ENCODE assay signal across 10 cellular contexts in the genomic region with DNA sequence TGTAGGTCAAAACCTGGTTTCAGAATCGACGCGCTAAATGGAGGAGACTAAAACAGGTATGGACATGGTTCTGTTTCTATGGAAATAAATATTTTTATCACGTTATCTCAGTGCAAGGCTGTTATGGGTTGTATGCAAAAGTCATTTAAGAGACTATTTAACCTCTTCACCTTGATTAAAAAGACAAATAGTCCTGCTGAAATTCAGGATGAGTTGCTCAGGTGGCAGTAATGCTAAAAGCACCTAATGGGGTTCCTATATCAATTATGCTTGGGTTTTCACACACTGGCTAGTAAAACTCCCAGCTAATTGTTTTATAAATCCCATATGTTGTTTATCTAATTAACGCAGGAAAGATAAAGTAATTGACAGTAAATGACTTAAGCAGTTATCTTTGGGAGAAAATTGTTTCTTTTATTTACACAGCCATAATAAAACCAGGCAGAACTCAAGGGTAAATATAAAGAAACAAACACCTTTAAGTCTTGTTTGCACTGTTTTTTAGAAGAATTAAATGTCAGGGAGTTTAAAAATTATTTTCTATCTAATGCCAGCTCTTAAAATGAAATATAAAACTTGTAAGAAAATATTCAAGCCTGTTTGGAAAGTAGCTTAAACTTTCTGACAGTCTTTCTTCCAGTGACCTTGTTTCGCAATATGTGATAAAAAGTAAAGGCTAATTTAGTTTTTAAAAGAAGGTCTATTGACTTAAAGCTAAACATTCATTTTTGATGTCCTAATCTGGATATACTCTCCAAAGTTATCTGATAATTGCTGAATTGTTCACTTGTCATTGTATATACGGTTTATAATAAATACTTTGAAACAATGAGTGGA. TPM values are rescaled to one million over a fixed set of nuclear protein-coding genes. Genes with fewer than 3 reads are reported as not detected.
A peak's percentile ranks its signal among the peaks of the same experiment; 100 is the strongest.
DNase-seq lines count a peak whose midpoint lies in the region; ATAC-seq, FAIRE-seq and TF ChIP-seq lines count a peak whose summit lies in the region.
"Had no signal": no experiment of that assay in that cellular context is flagged by ENCODE, and none has a peak within 500 bp of the region (broad histone marks: within the 10 kb centered on the region; RNA-seq: fewer than 3 reads in every experiment).

No MANE protein-coding gene starts in this region.

- no peak overlapping the region for H3K4me3 ChIP-seq in A549
- peak overlapping the region; percentile 80 for H3K4me3 ChIP-seq in HFF-Myc (replicated peaks; ENCODE audit: low read depth, low read length)
- no peak overlapping the region for H3K4me3 ChIP-seq in astrocyte (ENCODE audit: insufficient read depth, low read depth, low read length)
- no peak overlapping the region for H3K4me3 ChIP-seq in mesenchymal stem cell (ENCODE audit: insufficient read depth in 1 of 2, low read depth in 1 of 2, low read length in 2 of 2)

- H3K79me1 ChIP-seq in mesenchymal stem cell (replicated peaks; ENCODE audit: low read length, poor library complexity, severe bottlenecking) = no peaks in the 10 kb centered on the region

- peaks cover 69% of the 10 kb centered on the region for H3K4me1 ChIP-seq in A549
- H3K4me1 ChIP-seq in astrocyte (ENCODE audit: insufficient read depth, low read length) = peaks cover 15% of the 10 kb centered on the region
- H3K4me1 ChIP-seq in mesenchymal stem cell (ENCODE audit: control insufficient read depth, insufficient read depth, low read depth, low read length) = peaks cover 26% of the 10 kb centered on the region

- CTCF ChIA-PET in A549 (lab: Yijun Ruan, JAX) = interaction anchor here (1.4 kb wide), 1 partner anchor 188 kb away, joined by 4 read pairs; no protein-coding TSS in a partner anchor
- CTCF ChIA-PET in activated CD8-positive, alpha-beta T cell treated with anti-CD3 and anti-CD28 coated beads for 36 hours (lab: Charles Lee) = no interaction called here

- no peaks in the 10 kb centered on the region for H3K36me3 ChIP-seq in astrocyte (ENCODE audit: insufficient read depth, low read length)
- H3K36me3 ChIP-seq in mesenchymal stem cell (ENCODE audit: control insufficient read depth in 1 of 2, insufficient read depth in 2 of 2, low read depth in 1 of 2, low read length in 2 of 2) = peaks cover 0 to 3% of the 10 kb centered on the region in 2 experiments

- no peak overlapping the region for H2BK15ac ChIP-seq in mesenchymal stem cell (ENCODE audit: low read depth, poor library complexity, severe bottlenecking)

- H3K9ac ChIP-seq in astrocyte (ENCODE audit: low read length) = no peak overlapping the region
- no peak overlapping the region for H3K9ac ChIP-seq in mesenchymal stem cell (ENCODE audit: low read length)

- peaks cover 5% of the 10 kb centered on the region for H3K4me1 Mint-ChIP-seq in astrocyte (ENCODE audit: low read depth, unreplicated experiment)
- peaks cover 24% of the 10 kb centered on the region for H3K4me1 Mint-ChIP-seq in activated CD8-positive, alpha-beta T cell treated with anti-CD3 and anti-CD28 coated beads for 36 hours (ENCODE audit: low read depth)

- no peak overlapping the region for H3K14ac ChIP-seq in mesenchymal stem cell (ENCODE audit: low read length in 2 of 2)

- POLR2A ChIA-PET in A549 (lab: Yijun Ruan, JAX) = interaction anchor here (1.6 kb wide), 1 partner anchor 155 kb away, joined by 6 read pairs; a partner anchor contains a TSS
- POLR2A ChIA-PET in activated CD8-positive, alpha-beta T cell treated with anti-CD3 and anti-CD28 coated beads for 36 hours (lab: Charles Lee) = no interaction called here

- H3K27me3 Mint-ChIP-seq in astrocyte (ENCODE audit: low read depth, unreplicated experiment) = peaks cover 66% of the 10 kb centered on the region
- H3K27me3 Mint-ChIP-seq in activated CD8-positive, alpha-beta T cell treated with anti-CD3 and anti-CD28 coated beads for 36 hours = peaks cover 61% of the 10 kb centered on the region

- H3K18ac ChIP-seq in mesenchymal stem cell (ENCODE audit: low read depth in 1 of 2, low read length in 2 of 2) = no peak overlapping the region

- TF ChIP-seq POLR2A in A549 (IDR thresholded peaks at IDR 0.05; ENCODE audit: low read length) = no peak

- no peaks in the 10 kb centered on the region for H4K20me1 ChIP-seq in astrocyte (ENCODE audit: insufficient read depth, low read length)

- H3K27me3 ChIP-seq in astrocyte (ENCODE audit: insufficient read depth, low read length) = peaks cover 38% of the 10 kb centered on the region
- peaks cover 34 to 82% of the 10 kb centered on the region in 2 experiments for H3K27me3 ChIP-seq in mesenchymal stem cell (ENCODE audit: control insufficient read depth in 1 of 2, insufficient read depth in 1 of 2, low read length in 2 of 2)

- DNase-seq in A549 (ENCODE audit: low read depth in 1 of 2, low spot score in 1 of 2) = no peak
- DNase-seq in HFF-Myc (ENCODE audit: extremely low read depth, low read depth) = no peak
- DNase-seq in astrocyte (ENCODE audit: low read depth) = no peak
- DNase-seq in mesenchymal stem cell = peak; percentile 6
- DNase-seq in OCI-M2 (lab: John Stamatoyannopoulos, UW; ENCODE audit: unreplicated experiment) = no peak
- DNase-seq in activated CD8-positive, alpha-beta T cell treated with anti-CD3 and anti-CD28 coated beads for 36 hours = no peak
- DNase-seq: Right ventricle myocardium superior had no signal

- 69% methylated on average over 7 of the region's 7 CpGs for WGBS in A549 (ENCODE audit: missing lambda C conversion rate)
- WGBS in mesenchymal stem cell = no CpG with 5 or more reads among the region's 7 CpGs

- H2AK5ac ChIP-seq in mesenchymal stem cell (ENCODE audit: low read length, severe bottlenecking) = no peak overlapping the region

- H2AFZ ChIP-seq in astrocyte (ENCODE audit: low read depth, low read length) = no peak overlapping the region
- H2AFZ ChIP-seq in mesenchymal stem cell (ENCODE audit: low read depth, low read length) = no peak overlapping the region

- TF ChIP-seq RAD21 in A549 (conservative IDR thresholded peaks at IDR 0.05 in 1 of 2, IDR thresholded peaks at IDR 0.05 in 1 of 2) = no peak

- no peak for FAIRE-seq in A549 (lab: Jason Lieb, UNC)
- no peak for FAIRE-seq in astrocyte (lab: Jason Lieb, UNC)
- FAIRE-seq: GM18507 had no signal

- no peak for TF ChIP-seq EP300 in A549 (IDR thresholded peaks at IDR 0.05)

- TF ChIP-seq CTCF in A549 (IDR thresholded peaks at IDR 0.05) = no peak
- no peak for TF ChIP-seq CTCF in HFF-Myc (IDR thresholded peaks at IDR 0.05; ENCODE audit: low read depth, low read length, missing control alignments)
- no peak for TF ChIP-seq CTCF in astrocyte (IDR thresholded peaks at IDR 0.05; ENCODE audit: insufficient read depth, low read depth, low read length)
- no peak for TF ChIP-seq CTCF in activated CD8-positive, alpha-beta T cell treated with anti-CD3 and anti-CD28 coated beads for 36 hours (IDR thresholded peaks at IDR 0.05)

- H3K79me2 ChIP-seq in astrocyte (ENCODE audit: insufficient read depth, low read length) = no peaks in the 10 kb centered on the region

- H3K4me3 Mint-ChIP-seq in astrocyte (ENCODE audit: unreplicated experiment) = no peak overlapping the region
- no peak overlapping the region for H3K4me3 Mint-ChIP-seq in activated CD8-positive, alpha-beta T cell treated with anti-CD3 and anti-CD28 coated beads for 36 hours

- peaks cover 15% of the 10 kb centered on the region for H3K9me3 Mint-ChIP-seq in astrocyte (ENCODE audit: unreplicated experiment)
- H3K9me3 Mint-ChIP-seq in activated CD8-positive, alpha-beta T cell treated with anti-CD3 and anti-CD28 coated beads for 36 hours = no peaks in the 10 kb centered on the region

- H3K9me3 ChIP-seq in A549 = no peaks in the 10 kb centered on the region
- H3K9me3 ChIP-seq in astrocyte (ENCODE audit: insufficient read depth, low read depth, low read length) = no peaks in the 10 kb centered on the region
- no peaks in the 10 kb centered on the region for H3K9me3 ChIP-seq in mesenchymal stem cell (ENCODE audit: control insufficient read depth, low read length)

- intact Hi-C loops in activated CD8-positive, alpha-beta T cell treated with anti-CD3 and anti-CD28 coated beads for 36 hours (cut with micrococcal nuclease) = loop anchor here (10.0 kb wide), 1 partner anchor 382 kb away; a partner anchor contains a TSS

- no peak overlapping the region for H3K23ac ChIP-seq in mesenchymal stem cell (ENCODE audit: low read length in 2 of 2)

- no peak overlapping the region for H3K27ac Mint-ChIP-seq in astrocyte (ENCODE audit: unreplicated experiment)
- no peak overlapping the region for H3K27ac Mint-ChIP-seq in activated CD8-positive, alpha-beta T cell treated with anti-CD3 and anti-CD28 coated beads for 36 hours

- no peak overlapping the region for H4K91ac ChIP-seq in mesenchymal stem cell (ENCODE audit: low read length)

- peaks cover 4% of the 10 kb centered on the region for H3K36me3 Mint-ChIP-seq in astrocyte (ENCODE audit: low read depth, unreplicated experiment)
- no peaks in the 10 kb centered on the region for H3K36me3 Mint-ChIP-seq in activated CD8-positive, alpha-beta T cell treated with anti-CD3 and anti-CD28 coated beads for 36 hours (ENCODE audit: low read depth)

- H2BK5ac ChIP-seq in mesenchymal stem cell (ENCODE audit: low read depth, low read length, poor library complexity, severe bottlenecking) = no peak overlapping the region

- H3K4ac ChIP-seq in mesenchymal stem cell (ENCODE audit: low read depth in 1 of 2, low read length in 2 of 2) = no peak overlapping the region

- H3K27ac ChIP-seq in A549 = peak overlapping the region in 1 of 2 experiments; percentile 20; a peak in 1 of 6 replicates
- no peak overlapping the region for H3K27ac ChIP-seq in astrocyte (ENCODE audit: low read depth, low read length)
- no peak overlapping the region for H3K27ac ChIP-seq in mesenchymal stem cell (ENCODE audit: low read length, poor library complexity, severe bottlenecking)

- H4K8ac ChIP-seq in mesenchymal stem cell (ENCODE audit: low read length) = no peak overlapping the region

- ATAC-seq in A549 (no peak), GM18498 (IDR thresholded peaks at IDR 0.05; ENCODE audit: unreplicated experiment) (no peak), GM18907 (IDR thresholded peaks at IDR 0.05; ENCODE audit: unreplicated experiment) (no peak)
- no peak for ATAC-seq in activated CD8-positive, alpha-beta T cell treated with anti-CD3 and anti-CD28 coated beads for 36 hours

- H3K4me2 ChIP-seq in A549 (peak overlapping the region; percentile 95), astrocyte (ENCODE audit: low read length) (peak overlapping the region; percentile 8), mesenchymal stem cell (ENCODE audit: low read length, poor library complexity, severe bottlenecking) (peak overlapping the region; percentile 12)

- H2BK120ac ChIP-seq in mesenchymal stem cell (ENCODE audit: low read depth, low read length) = no peak overlapping the region

- no peak overlapping the region for H2BK12ac ChIP-seq in mesenchymal stem cell (ENCODE audit: low read length in 2 of 2)

RNA-seq across cellular contexts. Expression of a gene that starts 3.2 kb away (rescaled TPM):
- 25.2 and 28.1 TPM in 2 replicates for polyA plus RNA-seq in A549 (2011; rRNA removed)
- 10.8 and 11.3 TPM in 2 replicates for polyA plus RNA-seq in A549 (2012; cell fraction: cytosol; rRNA removed)
- 17.5 and 24.0 TPM in 2 replicates for polyA plus RNA-seq in A549 (2012; cell fraction: nucleus; rRNA removed)
- 16.0 to 18.4 TPM (median 18.1 TPM) in 3 replicates for polyA plus RNA-seq in A549 (2017; fragmentation: RNase III; extraction: RNeasy Plus Mini Kit Qiagen cat#74134 plus additional on column Dnase treatment)
- 10.9 and 12.0 TPM in 2 replicates for polyA minus RNA-seq in A549 (2011; rRNA and poly(A)+ RNA removed)
- total RNA-seq in astrocyte = not detected in 2 replicates
- polyA plus RNA-seq in mesenchymal stem cell (2013, experiment 1 of 2) = 9.0 TPM
- polyA plus RNA-seq in mesenchymal stem cell (2013, experiment 2 of 2) = 8.7 TPM
- total RNA-seq in activated CD8-positive, alpha-beta T cell treated with anti-CD3 and anti-CD28 coated beads for 36 hours = under 1 TPM; 0.34 to 0.58 TPM

Comparison
In these comparisons a context has a peak if more than half of its experiments do, and no peak if none do; other contexts are left out.
1. H3K4me2 ChIP-seq: peak in every context shown above with its lines; median percentile 95 in A549; 12 in mesenchymal stem cell; 8 in astrocyte.